8 cellular contexts compared by ENCODE assay signal in the genomic region with DNA sequence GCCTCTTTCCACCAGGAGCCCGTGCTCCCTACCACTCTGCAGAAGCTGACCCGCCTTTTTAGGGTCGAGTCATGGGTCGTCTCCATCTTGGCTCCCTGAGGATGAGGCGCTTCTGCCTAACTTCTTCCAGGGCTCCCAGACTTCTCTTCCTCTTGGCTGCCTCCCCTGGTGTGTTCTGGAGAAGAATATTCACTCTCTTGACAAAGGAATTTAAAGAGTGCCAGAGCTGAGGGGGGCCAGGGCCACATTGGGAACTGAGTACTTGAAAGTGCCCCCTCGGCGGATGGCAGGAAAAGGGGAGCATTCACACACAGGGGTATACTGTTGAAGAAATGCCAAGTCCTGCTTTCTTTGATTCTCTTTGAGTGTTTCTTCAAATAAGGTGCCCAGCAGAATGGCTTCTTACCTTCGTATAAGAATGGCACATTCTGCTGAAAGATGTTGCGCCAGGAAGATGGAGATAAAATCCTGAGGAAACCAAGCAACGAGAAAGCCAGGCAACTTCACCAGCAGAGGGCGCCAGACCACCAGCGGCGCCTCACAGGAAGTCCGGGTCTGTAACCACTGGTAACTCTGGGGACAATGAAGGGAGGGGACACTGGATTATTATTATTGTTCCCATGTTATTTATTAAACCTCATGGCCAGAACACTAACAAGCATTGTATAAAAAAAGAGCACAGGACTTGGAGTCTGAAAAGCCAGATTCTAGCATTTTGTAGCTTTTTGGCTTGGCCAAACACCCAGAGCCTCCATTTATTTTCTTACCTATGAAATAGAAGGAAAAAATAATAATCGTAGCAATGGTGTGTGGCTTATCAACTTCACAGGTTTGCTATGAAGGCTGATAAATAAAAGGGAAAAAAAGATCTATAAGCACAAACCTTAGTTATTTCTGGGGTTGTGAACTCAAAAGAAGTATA.
DNase-seq lines count a peak whose midpoint lies in the region; ATAC-seq and TF ChIP-seq lines count a peak whose summit lies in the region.

No MANE protein-coding gene starts in this region.

- H2BK15ac ChIP-seq in H9 (ENCODE audit: low read depth, low read length) = no peak overlapping the region

- no peak overlapping the region for H2AK5ac ChIP-seq in H9 (ENCODE audit: insufficient read length, low read length)

- H3K4me2 ChIP-seq in H9 (ENCODE audit: insufficient read depth, insufficient read length, low read length) = no peak overlapping the region

- no peaks in the 10 kb centered on the region for H3K79me2 ChIP-seq in H9 (ENCODE audit: insufficient read depth, low read length)

- H2BK20ac ChIP-seq in H9 (ENCODE audit: low read depth, low read length, poor library complexity, severe bottlenecking) = no peak overlapping the region

- H3K23ac ChIP-seq in H9 (ENCODE audit: insufficient read length, low read depth, low read length) = no peak overlapping the region

- H3K4me3 Mint-ChIP-seq in H9 = no peak overlapping the region
- no peak overlapping the region for H3K4me3 Mint-ChIP-seq in WTC11

- no peak overlapping the region for H3K4ac ChIP-seq in H9 (ENCODE audit: low read depth, low read length)

- H2BK120ac ChIP-seq in H9 (ENCODE audit: low read depth, low read length, poor library complexity, severe bottlenecking) = no peak overlapping the region

- H3T11ph ChIP-seq in H9 (ENCODE audit: low read length) = no peak overlapping the region

- peaks cover 9 to 11% of the 10 kb centered on the region in 2 experiments; a peak in 3 of 5 replicates for H3K9me3 Mint-ChIP-seq in H9
- peaks cover 11% of the 10 kb centered on the region for H3K9me3 Mint-ChIP-seq in WTC11

- H3K9ac ChIP-seq in H9 (ENCODE audit: extremely low read depth, insufficient read length, low read length) = no peak overlapping the region

- H3K79me1 ChIP-seq in H9 (ENCODE audit: insufficient read depth, low read depth, low read length, poor library complexity, severe bottlenecking) = no peaks in the 10 kb centered on the region

- CTCF ChIA-PET in WTC11 (lab: Charles Lee) = interaction anchor here (0.7 to 1.2 kb wide), 3 partner anchors 9 to 177 kb away, joined by 3 to 5 read pairs (median 3); partner anchors contain the start of gene HACE1

- H3K27me3 Mint-ChIP-seq in H9 (ENCODE audit: low read depth) = no peaks in the 10 kb centered on the region
- H3K27me3 Mint-ChIP-seq in WTC11 (ENCODE audit: low read depth) = no peaks in the 10 kb centered on the region

- peak; percentile 85 for TF ChIP-seq CTCF in GM12872 (IDR thresholded peaks at IDR 0.05; ENCODE audit: insufficient read depth, low read depth, low read length)
- TF ChIP-seq CTCF in H9 (conservative IDR thresholded peaks at IDR 0.05) = peak; percentile 98
- TF ChIP-seq CTCF in WTC11 (IDR thresholded peaks at IDR 0.05) = peak; percentile 95

- H3K36me3 ChIP-seq in MG63 = no peaks in the 10 kb centered on the region

- no peak overlapping the region for H3K14ac ChIP-seq in H9 (ENCODE audit: insufficient read depth, low read length)

- H3K9me3 ChIP-seq in H9 (ENCODE audit: control insufficient read depth, low read depth, low read length) (no peaks in the 10 kb centered on the region), MG63 (no peaks in the 10 kb centered on the region)

- no CpG with 5 or more reads among the region's 15 CpGs for WGBS in H9 (ENCODE audit: extremely low coverage, insufficient read length, low lambda C conversion rate)

- peaks cover 3% of the 10 kb centered on the region for H3K23me2 ChIP-seq in H9 (ENCODE audit: insufficient read length, low read depth, low read length, poor library complexity, severe bottlenecking)

- H3K27me3 ChIP-seq in H9 (ENCODE audit: insufficient read depth, low read length) (no peaks in the 10 kb centered on the region), MG63 (no peaks in the 10 kb centered on the region)

- H3K18ac ChIP-seq in H9 (ENCODE audit: insufficient read length, low read depth, low read length) = no peak overlapping the region

- H3K4me1 ChIP-seq in H9 (ENCODE audit: insufficient read depth, low read length) = no peaks in the 10 kb centered on the region

- no peak overlapping the region for H4K91ac ChIP-seq in H9 (ENCODE audit: insufficient read length, low read depth, low read length)

- H2BK5ac ChIP-seq in H9 (ENCODE audit: insufficient read length, low read length) = no peak overlapping the region

- H4K5ac ChIP-seq in H9 (ENCODE audit: insufficient read length, low read depth, low read length) = no peak overlapping the region

- POLR2A ChIA-PET in WTC11 (lab: Charles Lee) = no interaction called here

- no peak overlapping the region for H4K8ac ChIP-seq in H9 (replicated peaks; ENCODE audit: insufficient read length, low read depth, low read length)

- H4K20me1 ChIP-seq in H9 (ENCODE audit: control insufficient read depth, insufficient read depth, insufficient read length) = no peaks in the 10 kb centered on the region

- H3K27ac Mint-ChIP-seq in H9 (no peak overlapping the region), WTC11 (no peak overlapping the region)

- H3K4me1 Mint-ChIP-seq in H9 (0 out of 4 replicates have a peak, but pooled peaks cover 0 to 3% of the 10 kb centered on the region in 2 experiments), WTC11 (peaks cover 9% of the 10 kb centered on the region)

- peak; percentile 86 for ATAC-seq in WTC11

- no peak overlapping the region for H3K27ac ChIP-seq in H9 (ENCODE audit: insufficient read length, low read depth, low read length)

- H2AFZ ChIP-seq in H9 (ENCODE audit: low read length) = no peak overlapping the region

- DNase-seq in H9 (peak; percentile 77), MG63 (peak; percentile 32), WTC11 (ENCODE audit: low spot score) (peak; percentile 82), cerebellar cortex (ENCODE audit: low spot score) (peak; percentile 69), lung microvascular endothelial cell (ENCODE audit: low read depth in 2 of 2) (peak; percentile 47 to 63), DMS114 treated with DMSO at 0.1 percent for 48 hours (lab: John Stamatoyannopoulos, UW; ENCODE audit: unreplicated experiment) (no peak)
- peak; percentile 54 for DNase-seq in stimulated activated CD8-positive, alpha-beta memory T cell treated with anti-CD3 and anti-CD28 coated beads, Interleukin-7, amount 100 ng/mL, for 24 hours (ENCODE audit: low read depth)

- H3K4me3 ChIP-seq in MG63 = no peak overlapping the region

- H3K56ac ChIP-seq in H9 (ENCODE audit: insufficient read length, low read depth, low read length) = no peak overlapping the region

- no peak overlapping the region for H2BK12ac ChIP-seq in H9 (ENCODE audit: insufficient read length, low read depth, low read length)

- H3K36me3 Mint-ChIP-seq in H9 (ENCODE audit: insufficient read depth in 1 of 3, low read depth in 3 of 3) = peaks cover 2 to 8% (median 5%) of the 10 kb centered on the region in 3 experiments; a peak in 4 of 7 replicates
- H3K36me3 Mint-ChIP-seq in WTC11 = peaks cover 6% of the 10 kb centered on the region

TF ChIP-seq in WTC11, 78 proteins besides CTCF, POLR2A, EP300 and RAD21 (continues in another document):
- no peak for TF ChIP-seq NR1H2 (CRISPR knock-in tag; IDR thresholded peaks at IDR 0.05)
- TF ChIP-seq MYBL2 (CRISPR knock-in tag; IDR thresholded peaks at IDR 0.05) = no peak
- no peak for TF ChIP-seq HMGA2 (CRISPR knock-in tag; IDR thresholded peaks at IDR 0.05)
- TF ChIP-seq AR (CRISPR knock-in tag; IDR thresholded peaks at IDR 0.05) = no peak
- no peak for TF ChIP-seq ZNF232 (CRISPR knock-in tag; IDR thresholded peaks at IDR 0.05)
- TF ChIP-seq, protein P1, sequence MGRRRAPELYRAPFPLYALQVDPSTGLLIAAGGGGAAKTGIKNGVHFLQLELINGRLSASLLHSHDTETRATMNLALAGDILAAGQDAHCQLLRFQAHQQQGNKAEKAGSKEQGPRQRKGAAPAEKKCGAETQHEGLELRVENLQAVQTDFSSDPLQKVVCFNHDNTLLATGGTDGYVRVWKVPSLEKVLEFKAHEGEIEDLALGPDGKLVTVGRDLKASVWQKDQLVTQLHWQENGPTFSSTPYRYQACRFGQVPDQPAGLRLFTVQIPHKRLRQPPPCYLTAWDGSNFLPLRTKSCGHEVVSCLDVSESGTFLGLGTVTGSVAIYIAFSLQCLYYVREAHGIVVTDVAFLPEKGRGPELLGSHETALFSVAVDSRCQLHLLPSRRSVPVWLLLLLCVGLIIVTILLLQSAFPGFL (CRISPR knock-in tag; IDR thresholded peaks at IDR 0.05; ENCODE audit: borderline replicate concordance) = no peak
- no peak for TF ChIP-seq ATF1 (CRISPR knock-in tag; IDR thresholded peaks at IDR 0.05)
- no peak for TF ChIP-seq JAZF1 (CRISPR knock-in tag; IDR thresholded peaks at IDR 0.05)
- no peak for TF ChIP-seq ETV6 (CRISPR knock-in tag; IDR thresholded peaks at IDR 0.05)
